ENCODE assay signal across 8 cellular contexts in genomic region chr3:59286791-59287531, GRCh38.
DNase-seq lines count a peak whose midpoint lies in the region; ATAC-seq lines count a peak whose summit lies in the region.

No MANE protein-coding gene starts in this region.

- DNase-seq in activated T-cell treated with anti-CD3 and anti-CD28 coated beads for 48 hours (ENCODE audit: low read depth) (peak; percentile 7), activated T-cell treated with anti-CD3 and anti-CD28 coated beads for 4 hours (no peak), NOMO-1 treated with DMSO at 0.1 percent for 48 hours (lab: John Stamatoyannopoulos, UW; ENCODE audit: unreplicated experiment) (peak; percentile 81), cerebellum (ENCODE audit: low spot score) (peak; percentile 4), ureter (ENCODE audit: low spot score) (no peak)
- DNase-seq in stimulated activated naive CD8-positive, alpha-beta T cell treated with anti-CD3 and anti-CD28 coated beads, Interleukin-15, Interleukin-2, amounts not matched to agents 100 U/mL and 50 U/mL, for 24 hours = peak; percentile 49

- peak; percentile 98 for ATAC-seq in stimulated activated naive CD8-positive, alpha-beta T cell treated with anti-CD3 and anti-CD28 coated beads, Interleukin-15, Interleukin-2, amounts not matched to agents 100 U/mL and 50 U/mL, for 24 hours
- ATAC-seq in HG02588 (IDR thresholded peaks at IDR 0.05; ENCODE audit: unreplicated experiment) (no peak), HG03175 (IDR thresholded peaks at IDR 0.05; ENCODE audit: unreplicated experiment) (no peak)

Comparison
In these comparisons a context has a peak if more than half of its experiments do, and no peak if none do; other contexts are left out.
1. DNase-seq: peak in activated T-cell treated with anti-CD3 and anti-CD28 coated beads for 48 hours (single experiment), NOMO-1 treated with DMSO at 0.1 percent for 48 hours (single experiment), cerebellum (single experiment) and stimulated activated naive CD8-positive, alpha-beta T cell treated with anti-CD3 and anti-CD28 coated beads, Interleukin-15, Interleukin-2, amounts not matched to agents 100 U/mL and 50 U/mL, for 24 hours (single experiment); none in activated T-cell treated with anti-CD3 and anti-CD28 coated beads for 4 hours (single experiment) and ureter (single experiment).